10 cellular contexts compared by ENCODE assay signal in the genomic region with DNA sequence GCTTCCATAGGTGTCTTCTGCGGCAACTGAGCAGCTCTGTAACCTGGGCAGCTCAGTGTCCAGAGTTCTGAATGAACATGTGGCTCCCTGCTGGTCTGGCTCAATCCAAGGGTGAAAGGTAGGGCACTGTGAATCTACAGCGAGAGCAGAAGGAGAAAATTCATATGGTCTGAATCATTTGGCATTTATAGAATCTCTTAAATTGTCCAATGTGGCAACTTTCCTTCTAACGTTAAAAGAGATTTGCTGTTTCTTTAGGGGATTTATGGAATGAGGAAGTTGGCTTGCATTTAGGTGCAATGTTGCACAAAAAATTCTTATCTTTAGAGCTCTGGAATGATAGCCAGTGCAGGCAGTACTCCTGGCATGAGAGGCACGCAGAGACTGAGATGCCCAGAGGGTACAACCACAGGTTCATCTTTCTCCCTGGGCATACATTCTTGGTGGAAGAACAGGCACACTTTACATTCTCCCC. TPM values are rescaled to one million over a fixed set of nuclear protein-coding genes. Genes with fewer than 3 reads are reported as not detected.
DNase-seq lines count a peak whose midpoint lies in the region; ATAC-seq, FAIRE-seq and TF ChIP-seq lines count a peak whose summit lies in the region.
"Had no signal": no experiment of that assay in that cellular context is flagged by ENCODE, and none has a peak within 500 bp of the region (broad histone marks: within the 10 kb centered on the region; RNA-seq: fewer than 3 reads in every experiment).

No MANE protein-coding gene starts in this region.

- H3K9me3 ChIP-seq in body of pancreas (no peaks in the 10 kb centered on the region), left lung (no peaks in the 10 kb centered on the region), kidney (ENCODE audit: control insufficient read depth in 1 of 2, low read length in 2 of 2) (no peaks in the 10 kb centered on the region)
- H3K9me3 ChIP-seq: neutrophil had no signal

- H3K9ac ChIP-seq in kidney (ENCODE audit: low read length in 2 of 2): no peak overlapping the region

- peaks cover 66% of the 10 kb centered on the region for H3K4me1 ChIP-seq in body of pancreas
- H3K4me1 ChIP-seq in left lung: peaks cover 23 to 34% of the 10 kb centered on the region in 2 donors
- peaks cover 0 to 7% of the 10 kb centered on the region in 2 donors for H3K4me1 ChIP-seq in kidney (ENCODE audit: control insufficient read depth in 1 of 2, insufficient read depth in 1 of 2, low read depth in 1 of 2, low read length in 2 of 2)

- H3K9me3 Mint-ChIP-seq in activated T-cell treated with anti-CD3 and anti-CD28 coated beads, Interleukin-2, amount 50 U/mL, for 4 hours: no peaks in the 10 kb centered on the region

- peak; percentile 52 for DNase-seq in AG09319 (ENCODE audit: extremely low read depth, low read depth)
- DNase-seq in LHCN-M2 (ENCODE audit: low read depth): peak; percentile 76
- DNase-seq in body of pancreas: peak in 3 of 4 donors; percentile 14 to 43 (median 35)
- DNase-seq in left lung: no peak
- DNase-seq in kidney: no peak
- no peak for DNase-seq in effector CD8-positive, alpha-beta T cell (lab: John Stamatoyannopoulos, UW)
- no peak for DNase-seq in NCI-H2171 treated with DMSO at 0.1 percent for 48 hours (lab: John Stamatoyannopoulos, UW)
- no peak for DNase-seq in activated T-cell treated with anti-CD3 and anti-CD28 coated beads, Interleukin-2, amount 50 U/mL, for 4 hours
- DNase-seq: NCI-H1436 had no signal

- no peak for FAIRE-seq in kidney (lab: Jason Lieb, UNC)

- H3K27me3 Mint-ChIP-seq in activated T-cell treated with anti-CD3 and anti-CD28 coated beads, Interleukin-2, amount 50 U/mL, for 4 hours (ENCODE audit: low read depth): no peaks in the 10 kb centered on the region

- 27 to 35% methylated on average over 4 of the region's 4 CpGs for WGBS in body of pancreas, 2 donors

- intact Hi-C loops in body of pancreas (cut with DNase I) (no loop called here), left lung (cut with DNase I) (no loop called here), kidney (cut with DNase I) (no loop called here)

- no peaks in the 10 kb centered on the region for H3K27me3 ChIP-seq in body of pancreas
- no peaks in the 10 kb centered on the region for H3K27me3 ChIP-seq in left lung
- H3K27me3 ChIP-seq: neutrophil had no signal

- peak in 1 of 3 donors; percentile 20 for TF ChIP-seq POLR2A in body of pancreas (IDR thresholded peaks at IDR 0.05)

- ATAC-seq in body of pancreas: peak; percentile 80
- ATAC-seq in left lung: peak; percentile 78
- ATAC-seq in activated T-cell treated with anti-CD3 and anti-CD28 coated beads, Interleukin-2, amount 50 U/mL, for 4 hours: no peak

- H3K27ac ChIP-seq in body of pancreas (peak overlapping the region; percentile 34 to 79 (median 58)), left lung (peak overlapping the region; percentile 54 to 72), kidney (ENCODE audit: low read depth in 2 of 2, low read length in 2 of 2) (no peak overlapping the region)
- H3K27ac ChIP-seq: neutrophil had no signal

- H3K4me3 ChIP-seq in body of pancreas: no peak overlapping the region
- H3K4me3 ChIP-seq in left lung: no peak overlapping the region
- no peak overlapping the region for H3K4me3 ChIP-seq in kidney (ENCODE audit: low read length in 2 of 2)

- TF ChIP-seq CTCF in AG09319 (IDR thresholded peaks at IDR 0.05; ENCODE audit: low read depth, low read length) (no peak), body of pancreas (IDR thresholded peaks at IDR 0.05) (no peak), left lung (IDR thresholded peaks at IDR 0.05) (no peak), kidney (IDR thresholded peaks at IDR 0.05; ENCODE audit: borderline replicate concordance, extremely low read depth, insufficient read depth) (no peak)

- H3K36me3 ChIP-seq in body of pancreas (replicated peaks in 1 of 2; ENCODE audit: insufficient read depth in 1 of 2, low read depth in 2 of 2) (peaks cover 0 to 6% of the 10 kb centered on the region in 2 donors), left lung (peaks cover 0 to 30% of the 10 kb centered on the region in 2 donors), kidney (ENCODE audit: control insufficient read depth in 1 of 2, insufficient read depth in 2 of 2, low read length in 2 of 2) (peaks cover 7 to 10% of the 10 kb centered on the region in 2 donors)

- H3K4me3 Mint-ChIP-seq in activated T-cell treated with anti-CD3 and anti-CD28 coated beads, Interleukin-2, amount 50 U/mL, for 4 hours: no peak overlapping the region

- H3K4me1 Mint-ChIP-seq in activated T-cell treated with anti-CD3 and anti-CD28 coated beads, Interleukin-2, amount 50 U/mL, for 4 hours (ENCODE audit: low read depth): peaks cover 41% of the 10 kb centered on the region

- peaks cover 23% of the 10 kb centered on the region for H3K36me3 Mint-ChIP-seq in activated T-cell treated with anti-CD3 and anti-CD28 coated beads, Interleukin-2, amount 50 U/mL, for 4 hours (ENCODE audit: insufficient read depth)

RNA-seq across cellular contexts. Expression of a gene that starts 17.0 kb away (rescaled TPM):
- total RNA-seq in LHCN-M2 (2014; rRNA removed) (73.0 and 98.0 TPM in 2 replicates), body of pancreas (10 to 100 TPM; 61.6 to 69.8 TPM), left lung (100 to 1,000 TPM; 117 to 131 TPM), kidney (121 TPM)
- 199 TPM for polyA plus RNA-seq in LHCN-M2 (2012)
- polyA plus RNA-seq in kidney (ENCODE audit: insufficient read depth, low read depth, low replicate concordance): 142 TPM
- total RNA-seq in activated T-cell treated with anti-CD3 and anti-CD28 coated beads, Interleukin-2, amount 50 U/mL, for 4 hours: 10 to 100 TPM; 88.1 to 97.9 (median 90.5) TPM

Comparison
In these comparisons a context has a peak if more than half of its experiments do, and no peak if none do; other contexts are left out.
1. DNase-seq: peak in AG09319 (single experiment), LHCN-M2 (single experiment) and body of pancreas (3 of 4); none in left lung (0 of 2), kidney (single experiment), effector CD8-positive, alpha-beta T cell (single experiment), NCI-H2171 treated with DMSO at 0.1 percent for 48 hours (single experiment) and activated T-cell treated with anti-CD3 and anti-CD28 coated beads, Interleukin-2, amount 50 U/mL, for 4 hours (single experiment).
2. ATAC-seq: peak in body of pancreas (single experiment) and left lung (single experiment); none in activated T-cell treated with anti-CD3 and anti-CD28 coated beads, Interleukin-2, amount 50 U/mL, for 4 hours (0 of 2).
3. H3K27ac ChIP-seq: peak in body of pancreas (4 of 4) and left lung (2 of 2); none in kidney (0 of 2).